ENCODE assay signal across 2 cellular contexts in the genomic region with DNA sequence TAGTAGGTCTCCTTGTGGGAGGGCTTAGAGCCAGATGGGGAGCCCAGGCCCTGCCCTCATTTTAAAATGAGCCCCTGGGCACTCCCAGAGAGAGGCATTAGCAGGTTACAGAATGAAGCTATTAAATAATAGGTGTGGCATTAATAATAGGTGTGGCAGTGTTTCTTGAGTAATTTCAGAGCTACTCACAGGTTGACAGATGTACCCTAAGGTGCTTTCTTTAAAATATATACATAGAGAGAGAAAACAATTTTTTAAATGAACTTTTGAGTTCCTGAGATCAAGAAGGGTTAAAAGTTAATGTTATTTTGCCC.
TF ChIP-seq lines count a peak whose summit lies in the region.

No MANE protein-coding gene starts in this region.

TF ChIP-seq in A549, 52 proteins besides CTCF, POLR2A, EP300 and RAD21 (continued from another document):
- no peak for TF ChIP-seq HOXA7 (CRISPR knock-in tag; IDR thresholded peaks at IDR 0.05)
- no peak for TF ChIP-seq HEYL (CRISPR knock-in tag; IDR thresholded peaks at IDR 0.05)
- TF ChIP-seq, protein P1, sequence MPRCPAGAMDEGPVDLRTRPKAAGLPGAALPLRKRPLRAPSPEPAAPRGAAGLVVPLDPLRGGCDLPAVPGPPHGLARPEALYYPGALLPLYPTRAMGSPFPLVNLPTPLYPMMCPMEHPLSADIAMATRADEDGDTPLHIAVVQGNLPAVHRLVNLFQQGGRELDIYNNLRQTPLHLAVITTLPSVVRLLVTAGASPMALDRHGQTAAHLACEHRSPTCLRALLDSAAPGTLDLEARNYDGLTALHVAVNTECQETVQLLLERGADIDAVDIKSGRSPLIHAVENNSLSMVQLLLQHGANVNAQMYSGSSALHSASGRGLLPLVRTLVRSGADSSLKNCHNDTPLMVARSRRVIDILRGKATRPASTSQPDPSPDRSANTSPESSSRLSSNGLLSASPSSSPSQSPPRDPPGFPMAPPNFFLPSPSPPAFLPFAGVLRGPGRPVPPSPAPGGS (IDR thresholded peaks at IDR 0.05) = no peak
- TF ChIP-seq, protein P2, sequence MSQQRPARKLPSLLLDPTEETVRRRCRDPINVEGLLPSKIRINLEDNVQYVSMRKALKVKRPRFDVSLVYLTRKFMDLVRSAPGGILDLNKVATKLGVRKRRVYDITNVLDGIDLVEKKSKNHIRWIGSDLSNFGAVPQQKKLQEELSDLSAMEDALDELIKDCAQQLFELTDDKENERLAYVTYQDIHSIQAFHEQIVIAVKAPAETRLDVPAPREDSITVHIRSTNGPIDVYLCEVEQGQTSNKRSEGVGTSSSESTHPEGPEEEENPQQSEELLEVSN (IDR thresholded peaks at IDR 0.05; ENCODE audit: borderline replicate concordance, low read depth) = no peak
- TF ChIP-seq MAZ (IDR thresholded peaks at IDR 0.05; ENCODE audit: borderline replicate concordance, low read depth, low read length) = no peak

TF ChIP-seq in GM23338, 12 proteins besides CTCF, POLR2A, EP300 and RAD21 (continued from another document):
- TF ChIP-seq, protein P3, sequence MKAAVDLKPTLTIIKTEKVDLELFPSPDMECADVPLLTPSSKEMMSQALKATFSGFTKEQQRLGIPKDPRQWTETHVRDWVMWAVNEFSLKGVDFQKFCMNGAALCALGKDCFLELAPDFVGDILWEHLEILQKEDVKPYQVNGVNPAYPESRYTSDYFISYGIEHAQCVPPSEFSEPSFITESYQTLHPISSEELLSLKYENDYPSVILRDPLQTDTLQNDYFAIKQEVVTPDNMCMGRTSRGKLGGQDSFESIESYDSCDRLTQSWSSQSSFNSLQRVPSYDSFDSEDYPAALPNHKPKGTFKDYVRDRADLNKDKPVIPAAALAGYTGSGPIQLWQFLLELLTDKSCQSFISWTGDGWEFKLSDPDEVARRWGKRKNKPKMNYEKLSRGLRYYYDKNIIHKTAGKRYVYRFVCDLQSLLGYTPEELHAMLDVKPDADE (IDR thresholded peaks at IDR 0.05) = no peak
- TF ChIP-seq EZH2phosphoT487 (IDR thresholded peaks at IDR 0.05; ENCODE audit: unreplicated experiment) = no peak
- TF ChIP-seq, protein P4, sequence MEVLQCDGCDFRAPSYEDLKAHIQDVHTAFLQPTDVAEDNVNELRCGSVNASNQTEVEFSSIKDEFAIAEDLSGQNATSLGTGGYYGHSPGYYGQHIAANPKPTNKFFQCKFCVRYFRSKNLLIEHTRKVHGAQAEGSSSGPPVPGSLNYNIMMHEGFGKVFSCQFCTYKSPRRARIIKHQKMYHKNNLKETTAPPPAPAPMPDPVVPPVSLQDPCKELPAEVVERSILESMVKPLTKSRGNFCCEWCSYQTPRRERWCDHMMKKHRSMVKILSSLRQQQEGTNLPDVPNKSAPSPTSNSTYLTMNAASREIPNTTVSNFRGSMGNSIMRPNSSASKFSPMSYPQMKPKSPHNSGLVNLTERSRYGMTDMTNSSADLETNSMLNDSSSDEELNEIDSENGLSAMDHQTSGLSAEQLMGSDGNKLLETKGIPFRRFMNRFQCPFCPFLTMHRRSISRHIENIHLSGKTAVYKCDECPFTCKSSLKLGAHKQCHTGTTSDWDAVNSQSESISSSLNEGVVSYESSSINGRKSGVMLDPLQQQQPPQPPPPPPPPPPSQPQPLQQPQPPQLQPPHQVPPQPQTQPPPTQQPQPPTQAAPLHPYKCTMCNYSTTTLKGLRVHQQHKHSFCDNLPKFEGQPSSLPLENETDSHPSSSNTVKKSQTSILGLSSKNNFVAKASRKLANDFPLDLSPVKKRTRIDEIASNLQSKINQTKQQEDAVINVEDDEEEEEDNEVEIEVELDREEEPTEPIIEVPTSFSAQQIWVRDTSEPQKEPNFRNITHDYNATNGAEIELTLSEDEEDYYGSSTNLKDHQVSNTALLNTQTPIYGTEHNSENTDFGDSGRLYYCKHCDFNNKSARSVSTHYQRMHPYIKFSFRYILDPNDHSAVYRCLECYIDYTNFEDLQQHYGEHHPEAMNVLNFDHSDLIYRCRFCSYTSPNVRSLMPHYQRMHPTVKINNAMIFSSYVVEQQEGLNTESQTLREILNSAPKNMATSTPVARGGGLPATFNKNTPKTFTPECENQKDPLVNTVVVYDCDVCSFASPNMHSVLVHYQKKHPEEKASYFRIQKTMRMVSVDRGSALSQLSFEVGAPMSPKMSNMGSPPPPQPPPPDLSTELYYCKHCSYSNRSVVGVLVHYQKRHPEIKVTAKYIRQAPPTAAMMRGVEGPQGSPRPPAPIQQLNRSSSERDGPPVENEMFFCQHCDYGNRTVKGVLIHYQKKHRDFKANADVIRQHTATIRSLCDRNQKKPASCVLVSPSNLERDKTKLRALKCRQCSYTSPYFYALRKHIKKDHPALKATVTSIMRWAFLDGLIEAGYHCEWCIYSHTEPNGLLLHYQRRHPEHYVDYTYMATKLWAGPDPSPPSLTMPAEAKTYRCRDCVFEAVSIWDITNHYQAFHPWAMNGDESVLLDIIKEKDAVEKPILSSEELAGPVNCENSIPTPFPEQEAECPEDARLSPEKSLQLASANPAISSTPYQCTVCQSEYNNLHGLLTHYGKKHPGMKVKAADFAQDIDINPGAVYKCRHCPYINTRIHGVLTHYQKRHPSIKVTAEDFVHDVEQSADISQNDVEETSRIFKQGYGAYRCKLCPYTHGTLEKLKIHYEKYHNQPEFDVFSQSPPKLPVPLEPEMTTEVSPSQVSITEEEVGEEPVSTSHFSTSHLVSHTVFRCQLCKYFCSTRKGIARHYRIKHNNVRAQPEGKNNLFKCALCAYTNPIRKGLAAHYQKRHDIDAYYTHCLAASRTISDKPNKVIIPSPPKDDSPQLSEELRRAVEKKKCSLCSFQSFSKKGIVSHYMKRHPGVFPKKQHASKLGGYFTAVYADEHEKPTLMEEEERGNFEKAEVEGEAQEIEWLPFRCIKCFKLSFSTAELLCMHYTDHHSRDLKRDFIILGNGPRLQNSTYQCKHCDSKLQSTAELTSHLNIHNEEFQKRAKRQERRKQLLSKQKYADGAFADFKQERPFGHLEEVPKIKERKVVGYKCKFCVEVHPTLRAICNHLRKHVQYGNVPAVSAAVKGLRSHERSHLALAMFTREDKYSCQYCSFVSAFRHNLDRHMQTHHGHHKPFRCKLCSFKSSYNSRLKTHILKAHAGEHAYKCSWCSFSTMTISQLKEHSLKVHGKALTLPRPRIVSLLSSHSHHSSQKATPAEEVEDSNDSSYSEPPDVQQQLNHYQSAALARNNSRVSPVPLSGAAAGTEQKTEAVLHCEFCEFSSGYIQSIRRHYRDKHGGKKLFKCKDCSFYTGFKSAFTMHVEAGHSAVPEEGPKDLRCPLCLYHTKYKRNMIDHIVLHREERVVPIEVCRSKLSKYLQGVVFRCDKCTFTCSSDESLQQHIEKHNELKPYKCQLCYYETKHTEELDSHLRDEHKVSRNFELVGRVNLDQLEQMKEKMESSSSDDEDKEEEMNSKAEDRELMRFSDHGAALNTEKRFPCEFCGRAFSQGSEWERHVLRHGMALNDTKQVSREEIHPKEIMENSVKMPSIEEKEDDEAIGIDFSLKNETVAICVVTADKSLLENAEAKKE (CRISPR knock-in tag; IDR thresholded peaks at IDR 0.05) = no peak
- no peak for TF ChIP-seq POLR2AphosphoS5 (IDR thresholded peaks at IDR 0.05; ENCODE audit: low read depth)
- no peak for TF ChIP-seq ZNF331 (CRISPR knock-in tag; IDR thresholded peaks at IDR 0.05; ENCODE audit: low read depth)
- TF ChIP-seq ZNF114 (CRISPR knock-in tag; IDR thresholded peaks at IDR 0.05) = no peak
- no peak for TF ChIP-seq JUNB (IDR thresholded peaks at IDR 0.05; ENCODE audit: unreplicated experiment)
- no peak for TF ChIP-seq NANOG (IDR thresholded peaks at IDR 0.05; ENCODE audit: borderline replicate concordance)
- TF ChIP-seq CREB1 (CRISPR knock-in tag; IDR thresholded peaks at IDR 0.05; ENCODE audit: low read depth) = no peak
- TF ChIP-seq STAT1 (IDR thresholded peaks at IDR 0.05; ENCODE audit: unreplicated experiment) = no peak
